Comparison of ENCODE assay signal across 16 cellular contexts in the genomic region with DNA sequence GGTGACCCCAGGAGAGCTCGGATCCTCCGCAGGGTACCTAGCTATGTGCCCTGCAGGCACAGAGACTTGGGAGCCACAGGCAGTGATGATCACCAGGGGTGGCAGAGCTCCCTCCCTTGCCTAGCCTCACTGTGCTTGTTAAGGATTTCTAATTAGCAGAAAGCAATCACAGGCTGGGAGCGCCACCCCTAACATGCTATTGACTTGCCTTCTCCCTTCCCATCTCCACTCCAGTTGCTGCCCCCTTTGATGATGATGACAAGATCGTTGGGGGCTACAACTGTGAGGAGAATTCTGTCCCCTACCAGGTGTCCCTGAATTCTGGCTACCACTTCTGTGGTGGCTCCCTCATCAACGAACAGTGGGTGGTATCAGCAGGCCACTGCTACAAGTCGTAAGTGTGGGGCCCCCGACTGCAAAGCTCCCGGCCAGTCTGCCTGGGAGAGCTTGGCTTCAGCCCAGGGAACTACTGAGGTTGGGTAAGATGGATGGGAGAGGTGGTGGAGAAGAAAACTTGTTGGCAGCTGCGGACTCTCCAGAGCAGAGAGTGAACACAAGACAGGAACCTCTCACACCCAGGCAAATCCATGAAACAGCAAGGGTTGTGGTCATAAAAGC. TPM values are rescaled to one million over a fixed set of nuclear protein-coding genes. Genes with fewer than 3 reads are reported as not detected.
DNase-seq lines count a peak whose midpoint lies in the region; ATAC-seq and TF ChIP-seq lines count a peak whose summit lies in the region.
"Had no signal": no experiment of that assay in that cellular context is flagged by ENCODE, and none has a peak within 500 bp of the region (broad histone marks: within the 10 kb centered on the region; RNA-seq: fewer than 3 reads in every experiment).

No MANE protein-coding gene starts in this region.

- H3K9me3 ChIP-seq in body of pancreas (no peaks in the 10 kb centered on the region), lung (ENCODE audit: control insufficient read depth in 2 of 2, insufficient read depth in 1 of 2, low read length in 1 of 2) (peaks cover 0 to 2% of the 10 kb centered on the region in 2 donors), thyroid gland (no peaks in the 10 kb centered on the region)
- H3K9me3 ChIP-seq: BLaER1 treated with 17β-estradiol and CSF1 and Interleukin-3, amounts not matched to agents 10 nM and 100 nM had no signal

- intact Hi-C loops in body of pancreas (cut with DNase I): no loop called here
- intact Hi-C loops in thyroid gland (cut with DNase I): no loop called here

- DNase-seq in DMS79 treated with DMSO at 0.1 percent for 48 hours (lab: John Stamatoyannopoulos, UW): peak; percentile 41
- no peak for DNase-seq in body of pancreas
- peak; percentile 21 for DNase-seq in lung (ENCODE audit: low spot score)
- peak; percentile 16 to 20 for DNase-seq in thyroid gland
- DNase-seq in NCI-H2196 (lab: John Stamatoyannopoulos, UW; ENCODE audit: unreplicated experiment): no peak
- no peak for DNase-seq in activated CD8-positive, alpha-beta memory T cell treated with anti-CD3 and anti-CD28 coated beads, Interleukin-2, amount 10 ng/mL, durations not matched to agents 7 days and 5 days
- DNase-seq: ACHN; Calu3; CD4-positive, CD25-positive, alpha-beta regulatory T cell; DMS 273 treated with DMSO at 0.1 percent for 48 hours; EL had no signal

- H3K27ac ChIP-seq in body of pancreas (peak overlapping the region; percentile 87 to 97 (median 92)), lung (ENCODE audit: low read depth in 1 of 2, low read length in 1 of 2) (no peak overlapping the region), thyroid gland (no peak overlapping the region)
- H3K27ac ChIP-seq: BLaER1 treated with 17β-estradiol and CSF1 and Interleukin-3, amounts not matched to agents 10 nM and 100 nM had no signal

- H3K27ac Mint-ChIP-seq in activated CD8-positive, alpha-beta memory T cell treated with anti-CD3 and anti-CD28 coated beads, Interleukin-2, amount 10 ng/mL, durations not matched to agents 7 days and 5 days: no peak overlapping the region
- H3K27ac Mint-ChIP-seq: CD4-positive, CD25-positive, alpha-beta regulatory T cell; IgD-negative memory B cell had no signal

- TF ChIP-seq CTCF in body of pancreas (IDR thresholded peaks at IDR 0.05): no peak
- no peak for TF ChIP-seq CTCF in lung (IDR thresholded peaks at IDR 0.05; ENCODE audit: control extremely low read depth, extremely low read depth)
- TF ChIP-seq CTCF in thyroid gland (IDR thresholded peaks at IDR 0.05): no peak

- TF ChIP-seq POLR2A in body of pancreas (IDR thresholded peaks at IDR 0.05): peak in 1 of 3 donors; percentile 15
- no peak for TF ChIP-seq POLR2A in thyroid gland (IDR thresholded peaks at IDR 0.05)

- no peaks in the 10 kb centered on the region for H3K36me3 Mint-ChIP-seq in activated CD8-positive, alpha-beta memory T cell treated with anti-CD3 and anti-CD28 coated beads, Interleukin-2, amount 10 ng/mL, durations not matched to agents 7 days and 5 days
- H3K36me3 Mint-ChIP-seq: CD4-positive, CD25-positive, alpha-beta regulatory T cell had no signal

- H3K27me3 ChIP-seq in body of pancreas (no peaks in the 10 kb centered on the region), lung (ENCODE audit: control insufficient read depth, insufficient read depth) (no peaks in the 10 kb centered on the region), thyroid gland (no peaks in the 10 kb centered on the region)
- H3K27me3 ChIP-seq: BLaER1 treated with 17β-estradiol and CSF1 and Interleukin-3, amounts not matched to agents 10 nM and 100 nM had no signal

- WGBS in body of pancreas, 2 donors: 25 to 35% methylated on average over 9 of the region's 9 CpGs
- 72 to 75% methylated on average over 9 of the region's 9 CpGs for WGBS in lung, 2 donors
- WGBS in thyroid gland, 2 donors: 53% methylated on average over 9 of the region's 9 CpGs

- H3K4me1 ChIP-seq in body of pancreas: peaks cover 41% of the 10 kb centered on the region
- no peaks in the 10 kb centered on the region for H3K4me1 ChIP-seq in lung (ENCODE audit: control insufficient read depth in 2 of 2, insufficient read depth in 2 of 2, low read length in 2 of 2)
- H3K4me1 ChIP-seq in thyroid gland: peaks cover 3 to 19% of the 10 kb centered on the region in 2 donors

- H3K36me3 ChIP-seq in body of pancreas (replicated peaks in 1 of 2; ENCODE audit: insufficient read depth in 1 of 2, low read depth in 2 of 2) (no peaks in the 10 kb centered on the region), lung (ENCODE audit: control insufficient read depth in 2 of 2, insufficient read depth in 2 of 2, low read length in 2 of 2) (no peaks in the 10 kb centered on the region), thyroid gland (no peaks in the 10 kb centered on the region)
- H3K36me3 ChIP-seq: BLaER1 treated with 17β-estradiol and CSF1 and Interleukin-3, amounts not matched to agents 10 nM and 100 nM had no signal

- H3K4me3 Mint-ChIP-seq in activated CD8-positive, alpha-beta memory T cell treated with anti-CD3 and anti-CD28 coated beads, Interleukin-2, amount 10 ng/mL, durations not matched to agents 7 days and 5 days: no peak overlapping the region
- H3K4me3 Mint-ChIP-seq: CD4-positive, CD25-positive, alpha-beta regulatory T cell; IgD-negative memory B cell had no signal

- H3K4me3 ChIP-seq in body of pancreas (peak overlapping the region; percentile 30 to 80), lung (no peak overlapping the region), thyroid gland (replicated peaks in 1 of 3) (no peak overlapping the region)
- H3K4me3 ChIP-seq: BLaER1 treated with 17β-estradiol and CSF1 and Interleukin-3, amounts not matched to agents 10 nM and 100 nM had no signal

- CTCF ChIA-PET in activated CD8-positive, alpha-beta memory T cell treated with anti-CD3 and anti-CD28 coated beads, Interleukin-2, amount 10 ng/mL, durations not matched to agents 7 days and 5 days (lab: Charles Lee): no interaction called here

- H3K9me3 Mint-ChIP-seq in activated CD8-positive, alpha-beta memory T cell treated with anti-CD3 and anti-CD28 coated beads, Interleukin-2, amount 10 ng/mL, durations not matched to agents 7 days and 5 days (ENCODE audit: low read depth): no peaks in the 10 kb centered on the region
- H3K9me3 Mint-ChIP-seq: CD4-positive, CD25-positive, alpha-beta regulatory T cell had no signal

- ATAC-seq in body of pancreas (no peak), lung (ENCODE audit: insufficient read depth, low FRiP score) (no peak), GM18519 (IDR thresholded peaks at IDR 0.05; ENCODE audit: low FRiP score, unreplicated experiment) (no peak)
- no peak for ATAC-seq in activated CD8-positive, alpha-beta memory T cell treated with anti-CD3 and anti-CD28 coated beads, Interleukin-2, amount 10 ng/mL, durations not matched to agents 7 days and 5 days

- H3K27me3 Mint-ChIP-seq in activated CD8-positive, alpha-beta memory T cell treated with anti-CD3 and anti-CD28 coated beads, Interleukin-2, amount 10 ng/mL, durations not matched to agents 7 days and 5 days: no peaks in the 10 kb centered on the region
- H3K27me3 Mint-ChIP-seq: CD4-positive, CD25-positive, alpha-beta regulatory T cell had no signal

- H3K4me1 Mint-ChIP-seq in activated CD8-positive, alpha-beta memory T cell treated with anti-CD3 and anti-CD28 coated beads, Interleukin-2, amount 10 ng/mL, durations not matched to agents 7 days and 5 days: no peaks in the 10 kb centered on the region
- H3K4me1 Mint-ChIP-seq: CD4-positive, CD25-positive, alpha-beta regulatory T cell had no signal

RNA-seq across cellular contexts. Expression of a gene that starts 1.2 kb away (rescaled TPM):
- total RNA-seq in body of pancreas (over 10,000 TPM; 29,602 to 44,177 TPM), lung (10 to 100 TPM in 1 of 2 donors, not detected in 1; 16.8 TPM), thyroid gland (1 to 10 TPM in 1 of 4 donors, not detected in 3; 1.2 TPM)
- 1 to 10 TPM in 1 of 2 donors, under 1 TPM in 1; 0.41 to 1.1 TPM for polyA plus RNA-seq in lung
- total RNA-seq in activated CD8-positive, alpha-beta memory T cell treated with anti-CD3 and anti-CD28 coated beads, Interleukin-2, amount 10 ng/mL, durations not matched to agents 7 days and 5 days: not detected
- total RNA-seq: A172; CD4-positive, CD25-positive, alpha-beta regulatory T cell; HT1080 had no signal
- polyA plus RNA-seq: IgD-negative memory B cell had no signal

RNA-seq across cellular contexts. Expression of a gene that starts 20.3 kb away (rescaled TPM):
- over 10,000 TPM; 15,993 to 74,693 TPM for total RNA-seq in body of pancreas
- 10 to 100 TPM in 1 of 2 donors, not detected in 1; 47.9 TPM for total RNA-seq in lung
- 1 to 10 TPM in 1 of 2 donors, under 1 TPM in 1; 0.35 to 1.7 TPM for polyA plus RNA-seq in lung
- not detected for total RNA-seq in thyroid gland
- total RNA-seq in activated CD8-positive, alpha-beta memory T cell treated with anti-CD3 and anti-CD28 coated beads, Interleukin-2, amount 10 ng/mL, durations not matched to agents 7 days and 5 days: not detected
- total RNA-seq: A172, HT1080 had no signal
- polyA plus RNA-seq: IgD-negative memory B cell had no signal

Comparison
In these comparisons a context has a peak if more than half of its experiments do, and no peak if none do; other contexts are left out.
1. DNase-seq: peak in DMS79 treated with DMSO at 0.1 percent for 48 hours (single experiment), lung (single experiment) and thyroid gland (2 of 2); none in body of pancreas (0 of 4), NCI-H2196 (single experiment) and activated CD8-positive, alpha-beta memory T cell treated with anti-CD3 and anti-CD28 coated beads, Interleukin-2, amount 10 ng/mL, durations not matched to agents 7 days and 5 days (single experiment).
2. H3K27ac ChIP-seq: peak in body of pancreas (4 of 4); none in lung (0 of 2) and thyroid gland (0 of 3).
3. H3K4me3 ChIP-seq: peak in body of pancreas (2 of 2); none in lung (single experiment) and thyroid gland (0 of 3).
4. RNA of a gene that starts 1.2 kb away (total RNA-seq): 29,602 to 44,177 TPM in body of pancreas; 16.8 TPM in lung, 1.2 TPM in thyroid gland and not detected in activated CD8-positive, alpha-beta memory T cell treated with anti-CD3 and anti-CD28 coated beads, Interleukin-2, amount 10 ng/mL, durations not matched to agents 7 days and 5 days; every median in the first group is over 1,000 times any median in the second.
5. RNA of a gene that starts 20.3 kb away (total RNA-seq): 15,993 to 74,693 TPM in body of pancreas; 47.9 TPM in lung, not detected in thyroid gland and not detected in activated CD8-positive, alpha-beta memory T cell treated with anti-CD3 and anti-CD28 coated beads, Interleukin-2, amount 10 ng/mL, durations not matched to agents 7 days and 5 days; every median in the first group is over 100 times any median in the second.